Comparison of ENCODE assay signal across 1 cellular context in genomic region chr16:8729779-8730334, GRCh38.
TF ChIP-seq lines count a peak whose summit lies in the region.

No MANE protein-coding gene starts in this region.

TF ChIP-seq in GM12878, 131 proteins besides CTCF, POLR2A, EP300 and RAD21 (continued from another document):
- TF ChIP-seq ZBTB4 (CRISPR knock-in tag; IDR thresholded peaks at IDR 0.05) (no peak), KAT2A (conservative IDR thresholded peaks at IDR 0.05; ENCODE audit: control insufficient read depth, low read depth, low read length) (no peak), PAX8 (IDR thresholded peaks at IDR 0.05) (no peak), ZNF622 (IDR thresholded peaks at IDR 0.05) (no peak), KDM1A (IDR thresholded peaks at IDR 0.05; ENCODE audit: borderline replicate concordance) (no peak), STAT1 (conservative IDR thresholded peaks at IDR 0.05) (no peak), BCL11A (IDR thresholded peaks at IDR 0.05; ENCODE audit: low read depth, low read length) (no peak), SIN3A (IDR thresholded peaks at IDR 0.05; ENCODE audit: low read depth, low read length) (no peak), TCF3 (IDR thresholded peaks at IDR 0.05; ENCODE audit: borderline replicate concordance, insufficient read depth, low read depth, low read length) (no peak), ZZZ3 (IDR thresholded peaks at IDR 0.05; ENCODE audit: control insufficient read depth, insufficient read length, low read depth) (no peak), TCF12 (IDR thresholded peaks at IDR 0.05; ENCODE audit: low read depth, low read length) (no peak), CEBPB (IDR thresholded peaks at IDR 0.05; ENCODE audit: borderline replicate concordance in 1 of 2, low read depth in 2 of 2, low read length in 2 of 2) (no peak)
- TF ChIP-seq, protein P1, sequence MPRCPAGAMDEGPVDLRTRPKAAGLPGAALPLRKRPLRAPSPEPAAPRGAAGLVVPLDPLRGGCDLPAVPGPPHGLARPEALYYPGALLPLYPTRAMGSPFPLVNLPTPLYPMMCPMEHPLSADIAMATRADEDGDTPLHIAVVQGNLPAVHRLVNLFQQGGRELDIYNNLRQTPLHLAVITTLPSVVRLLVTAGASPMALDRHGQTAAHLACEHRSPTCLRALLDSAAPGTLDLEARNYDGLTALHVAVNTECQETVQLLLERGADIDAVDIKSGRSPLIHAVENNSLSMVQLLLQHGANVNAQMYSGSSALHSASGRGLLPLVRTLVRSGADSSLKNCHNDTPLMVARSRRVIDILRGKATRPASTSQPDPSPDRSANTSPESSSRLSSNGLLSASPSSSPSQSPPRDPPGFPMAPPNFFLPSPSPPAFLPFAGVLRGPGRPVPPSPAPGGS (IDR thresholded peaks at IDR 0.05; ENCODE audit: borderline replicate concordance, insufficient read depth, low read depth, low read length, poor library complexity, severe bottlenecking) = no peak
